Comparison of ENCODE assay signal across 8 cellular contexts in the genomic region with DNA sequence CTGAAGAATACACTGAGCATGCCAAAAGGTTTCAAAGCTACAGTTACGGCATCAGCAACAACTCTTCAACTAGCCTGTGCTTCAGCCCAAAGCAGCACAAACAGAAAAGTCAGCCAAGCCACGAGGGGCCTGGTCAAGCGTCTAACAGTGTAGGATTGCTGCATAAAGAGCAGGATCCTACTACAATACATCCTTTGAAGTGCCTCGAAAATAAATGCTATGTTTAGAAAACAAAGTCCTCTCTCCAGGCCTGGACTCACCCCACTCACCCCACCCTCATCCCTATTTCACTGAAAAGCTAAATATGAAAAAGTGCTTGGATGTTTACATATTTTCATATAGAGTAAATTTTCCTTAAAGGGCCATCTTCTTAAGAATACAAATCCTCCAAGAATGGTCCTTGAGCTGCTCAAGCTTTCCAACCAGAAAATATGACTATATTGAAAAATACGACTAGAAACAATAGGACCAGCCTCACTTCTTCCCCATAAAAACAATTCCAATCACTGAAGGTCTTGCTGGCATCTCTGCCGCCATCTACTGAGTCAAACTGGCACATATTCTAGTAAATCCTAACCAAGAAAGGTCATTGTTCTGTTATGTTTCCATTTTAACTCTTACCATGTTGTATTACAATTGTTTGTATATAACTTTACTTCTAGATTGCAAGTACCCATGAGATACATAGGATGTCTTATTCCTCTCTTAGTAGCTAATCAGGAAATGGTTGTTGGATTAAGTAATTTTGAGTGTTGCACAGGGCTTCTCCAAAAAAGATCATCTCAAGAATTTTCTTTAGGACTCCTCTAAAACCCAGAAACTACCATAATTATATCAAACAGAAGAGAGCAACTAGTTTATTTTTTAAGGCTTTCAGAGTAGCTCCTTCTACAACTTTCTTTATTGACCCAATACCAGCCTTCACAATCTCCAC.
DNase-seq lines count a peak whose midpoint lies in the region; ATAC-seq, FAIRE-seq and TF ChIP-seq lines count a peak whose summit lies in the region.

No MANE protein-coding gene starts in this region.

- H3K9ac ChIP-seq in endocrine pancreas (ENCODE audit: control insufficient read depth, insufficient read depth, low read length), result peak overlapping the region; percentile 15

- no peaks in the 10 kb centered on the region for H3K9me3 Mint-ChIP-seq in CD4-positive, alpha-beta memory T cell
- H3K9me3 Mint-ChIP-seq in mesothelial cell of epicardium, result no peaks in the 10 kb centered on the region
- H3K9me3 Mint-ChIP-seq in type B pancreatic cell, result no peaks in the 10 kb centered on the region

- ATAC-seq in GM19463 (IDR thresholded peaks at IDR 0.05; ENCODE audit: unreplicated experiment) (peak; percentile 47), GM21619 (IDR thresholded peaks at IDR 0.05; ENCODE audit: unreplicated experiment) (no peak)

- no peaks in the 10 kb centered on the region for H3K9me3 ChIP-seq in CD4-positive, alpha-beta memory T cell (ENCODE audit: control insufficient read depth in 1 of 2, low read length in 2 of 2)
- no peaks in the 10 kb centered on the region for H3K9me3 ChIP-seq in endocrine pancreas (ENCODE audit: control insufficient read depth, low read length)

- TF ChIP-seq CTCF in mesothelial cell of epicardium (IDR thresholded peaks at IDR 0.05; ENCODE audit: unreplicated experiment) (peak; percentile 33), type B pancreatic cell (conservative IDR thresholded peaks at IDR 0.05) (peak; percentile 79)

- no peaks in the 10 kb centered on the region for H3K27me3 Mint-ChIP-seq in CD4-positive, alpha-beta memory T cell
- H3K27me3 Mint-ChIP-seq in mesothelial cell of epicardium (ENCODE audit: low read depth) (no peaks in the 10 kb centered on the region), type B pancreatic cell (no peaks in the 10 kb centered on the region)

- no peak overlapping the region for H3K4me3 Mint-ChIP-seq in CD4-positive, alpha-beta memory T cell
- H3K4me3 Mint-ChIP-seq in mesothelial cell of epicardium (no peak overlapping the region), type B pancreatic cell (no peak overlapping the region)

- peaks cover 0 to 3% (median 1%) of the 10 kb centered on the region in 4 donors for H3K4me1 Mint-ChIP-seq in CD4-positive, alpha-beta memory T cell
- H3K4me1 Mint-ChIP-seq in mesothelial cell of epicardium (peaks cover 21% of the 10 kb centered on the region), type B pancreatic cell (ENCODE audit: unreplicated experiment) (peaks cover 23% of the 10 kb centered on the region)

- no peak overlapping the region for H3K4me3 ChIP-seq in CD4-positive, alpha-beta memory T cell (ENCODE audit: low read length in 2 of 2)
- H3K4me3 ChIP-seq in endocrine pancreas (ENCODE audit: control insufficient read depth, insufficient read depth, low read length), result no peak overlapping the region

- no peak overlapping the region for H3K27ac ChIP-seq in CD4-positive, alpha-beta memory T cell (ENCODE audit: low read depth, low read length)

- H3K27ac Mint-ChIP-seq in CD4-positive, alpha-beta memory T cell, result peak overlapping the region in 1 of 7 donors; percentile 0
- H3K27ac Mint-ChIP-seq in mesothelial cell of epicardium (no peak overlapping the region), type B pancreatic cell (no peak overlapping the region)

- no peaks in the 10 kb centered on the region for H3K36me3 ChIP-seq in CD4-positive, alpha-beta memory T cell (ENCODE audit: insufficient read depth, low read length)
- no peaks in the 10 kb centered on the region for H3K36me3 ChIP-seq in endocrine pancreas (ENCODE audit: control insufficient read depth, insufficient read depth, low read length)

- no peaks in the 10 kb centered on the region for H3K27me3 ChIP-seq in CD4-positive, alpha-beta memory T cell (ENCODE audit: insufficient read depth, low read length)
- H3K27me3 ChIP-seq in endocrine pancreas (ENCODE audit: control insufficient read depth, insufficient read depth, low read length), result no peaks in the 10 kb centered on the region

- POLR2A ChIA-PET in CD4-positive, alpha-beta memory T cell (lab: Charles Lee; ENCODE audit: partially characterized antibody), result interaction anchor here (0.7 to 1.3 kb wide), 6 partner anchors 35 to 154 kb away, joined by 3 to 5 read pairs (median 4); a partner anchor contains a TSS

- no peaks in the 10 kb centered on the region for H3K4me1 ChIP-seq in CD4-positive, alpha-beta memory T cell (ENCODE audit: insufficient read depth, low read length)
- H3K4me1 ChIP-seq in endocrine pancreas (ENCODE audit: control insufficient read depth, insufficient read depth, low read length), result no peaks in the 10 kb centered on the region

- intact Hi-C loops in CD4-positive, alpha-beta memory T cell (cut with micrococcal nuclease), result loop anchor here (1.0 to 5.0 kb wide), 5 partner anchors 118 to 1061 kb away; a partner anchor contains a TSS

- CTCF ChIA-PET in CD4-positive, alpha-beta memory T cell (lab: Charles Lee; ENCODE audit: partially characterized antibody), result interaction anchor here (0.7 to 11.1 kb wide), 37 partner anchors 9 to 961 kb away, joined by 3 to 177 read pairs (median 5); a partner anchor contains a TSS

- no peaks in the 10 kb centered on the region for H3K36me3 Mint-ChIP-seq in CD4-positive, alpha-beta memory T cell
- H3K36me3 Mint-ChIP-seq in mesothelial cell of epicardium, result peaks cover 2% of the 10 kb centered on the region
- H3K36me3 Mint-ChIP-seq in type B pancreatic cell, result no peaks in the 10 kb centered on the region

- FAIRE-seq in TTC549 (lab: Jason Lieb, UNC), result peak; percentile 92

- DNase-seq in CD4-positive, alpha-beta memory T cell, result peak; percentile 37 to 50 (median 41)
- peak; percentile 48 for DNase-seq in NCI-H1436 (lab: John Stamatoyannopoulos, UW)
- DNase-seq in mesothelial cell of epicardium (ENCODE audit: low spot score in 2 of 2, unreplicated experiment in 2 of 2), result no peak
- DNase-seq in type B pancreatic cell (ENCODE audit: extremely low spot score, unreplicated experiment), result no peak

Comparison
In these comparisons a context has a peak if more than half of its experiments do, and no peak if none do; other contexts are left out.
1. DNase-seq: peak in CD4-positive, alpha-beta memory T cell (5 of 5) and NCI-H1436 (single experiment); none in mesothelial cell of epicardium (0 of 2) and type B pancreatic cell (single experiment).